In genomic region chr2:185875532-185875931, GRCh38 we compare ENCODE assay signal across 17 cellular contexts.
DNase-seq lines count a peak whose midpoint lies in the region; ATAC-seq, FAIRE-seq and TF ChIP-seq lines count a peak whose summit lies in the region.
"Had no signal": no experiment of that assay in that cellular context is flagged by ENCODE, and none has a peak within 500 bp of the region (broad histone marks: within the 10 kb centered on the region; RNA-seq: fewer than 3 reads in every experiment).

No MANE protein-coding gene starts in this region.

- no peak overlapping the region for H2BK120ac ChIP-seq in neuronal stem cell (ENCODE audit: low read depth, low read length)

- CTCF ChIA-PET in HepG2 (lab: Yijun Ruan, JAX; ENCODE audit: low intra/inter-chr PET ratio, low total read pairs): no interaction called here
- CTCF ChIA-PET in GM12878 (lab: Yijun Ruan, JAX): no interaction called here

- no peak overlapping the region for H3K23ac ChIP-seq in neuronal stem cell (ENCODE audit: low read depth, low read length, poor library complexity)

- H3K9me3 Mint-ChIP-seq in endothelial cell (ENCODE audit: unreplicated experiment): no peaks in the 10 kb centered on the region

- H2BK5ac ChIP-seq in neuronal stem cell (ENCODE audit: low read length): no peak overlapping the region

- no peak overlapping the region for H3K4me3 Mint-ChIP-seq in endothelial cell (ENCODE audit: unreplicated experiment)
- H3K4me3 Mint-ChIP-seq: CD4-positive, alpha-beta memory T cell; HFFc6 had no signal

- H3K36me3 Mint-ChIP-seq in endothelial cell (ENCODE audit: low read depth, unreplicated experiment): no peaks in the 10 kb centered on the region
- H3K36me3 Mint-ChIP-seq: CD4-positive, alpha-beta memory T cell had no signal

- BruUV-seq in HepG2 (replicated peaks; lab: Mats Ljungman, UMichigan) (no TSS peak), GM12878 (replicated peaks; lab: Mats Ljungman, UMichigan) (no TSS peak)

- intact Hi-C loops in HepG2 (cut with micrococcal nuclease; ENCODE audit: unreplicated experiment): no loop called here
- intact Hi-C loops in right lobe of liver (cut with DNase I): no loop called here
- intact Hi-C loops in GM12878 (cut with micrococcal nuclease; ENCODE audit: unreplicated experiment): no loop called here

- TF ChIP-seq EP300 in HepG2 (IDR thresholded peaks at IDR 0.05; ENCODE audit: low read depth in 2 of 2, low read length in 2 of 2) (no peak), HepG2 (CRISPR knock-in tag; IDR thresholded peaks at IDR 0.05; ENCODE audit: borderline replicate concordance) (no peak), GM12878 (IDR thresholded peaks at IDR 0.05; ENCODE audit: borderline replicate concordance in 1 of 2, control insufficient read depth in 1 of 2, low read depth in 2 of 2, low read length in 2 of 2) (no peak)

- H3K4me1 ChIP-seq in HepG2 (ENCODE audit: insufficient read depth, low read length) (no peaks in the 10 kb centered on the region), right lobe of liver (no peaks in the 10 kb centered on the region), GM12878 (ENCODE audit: control insufficient read depth, insufficient read depth, low read length) (no peaks in the 10 kb centered on the region), neuronal stem cell (ENCODE audit: control insufficient read depth in 2 of 2, insufficient read depth in 1 of 2, low read depth in 1 of 2, low read length in 2 of 2) (peaks cover 0 to 2% of the 10 kb centered on the region in 2 donors)

- in situ Hi-C loops in HepG2 (cut with HindIII; ENCODE audit: extremely low pct_ligation_motif_present, low pct_unique_long_range_greater_than_20kb) (no loop called here), GM12878 (cut with MboI) (no loop called here)

- H3K27ac ChIP-seq in HepG2 (ENCODE audit: extremely low read length, insufficient read depth, low read length) (no peak overlapping the region), right lobe of liver (no peak overlapping the region), GM12878 (ENCODE audit: control insufficient read depth, insufficient read depth) (no peak overlapping the region), neuronal stem cell (replicated peaks; ENCODE audit: low read length) (no peak overlapping the region)
- H3K27ac ChIP-seq: C4-2B, HL-60 had no signal

- no peak for DNase-seq in HepG2 (ENCODE audit: low spot score)
- DNase-seq in right lobe of liver: no peak
- DNase-seq in GM12878 (ENCODE audit: low read depth, low spot score): no peak
- DNase-seq in neuronal stem cell (ENCODE audit: low spot score): no peak
- no peak for DNase-seq in erythroblast (lab: John Stamatoyannopoulos, UW)
- DNase-seq in endothelial cell (ENCODE audit: low spot score): no peak
- DNase-seq in activated CD8-positive, alpha-beta memory T cell treated with anti-CD3 and anti-CD28 coated beads, Interleukin-2, amount 50 U/mL, for 48 hours: no peak
- DNase-seq: ACHN; CD4-positive, alpha-beta memory T cell; DMS153; DMS79 treated with DMSO at 0.1 percent for 48 hours; GDM1; HCEC 1CT; HFFc6 had no signal

- TF ChIP-seq POLR2A in HepG2 (IDR thresholded peaks at IDR 0.05; ENCODE audit: insufficient read depth in 1 of 2, low read depth in 2 of 2, low read length in 2 of 2) (no peak), right lobe of liver (IDR thresholded peaks at IDR 0.05) (no peak), GM12878 (IDR thresholded peaks at IDR 0.05; ENCODE audit: low read depth, low read length) (no peak), erythroblast (IDR thresholded peaks at IDR 0.05; ENCODE audit: low read length) (no peak)

- no peaks in the 10 kb centered on the region for H3K9me3 ChIP-seq in HepG2 (ENCODE audit: low read length)
- no peaks in the 10 kb centered on the region for H3K9me3 ChIP-seq in right lobe of liver
- H3K9me3 ChIP-seq in GM12878 (replicated peaks; ENCODE audit: control insufficient read depth, insufficient read depth, low read length): no peaks in the 10 kb centered on the region
- no peaks in the 10 kb centered on the region for H3K9me3 ChIP-seq in neuronal stem cell (replicated peaks in 1 of 2; ENCODE audit: control insufficient read depth in 2 of 2, insufficient read depth in 1 of 2, low read depth in 1 of 2, low read length in 2 of 2)

- 86% methylated on average over 2 of the region's 3 CpGs for WGBS in HepG2 (ENCODE audit: low lambda C conversion rate)
- 83% methylated on average over 2 of the region's 3 CpGs for WGBS in right lobe of liver (ENCODE audit: insufficient coverage, low coverage, low lambda C conversion rate, missing lambda C conversion rate)
- WGBS in GM12878 (ENCODE audit: insufficient coverage, insufficient replicate concordance, low lambda C conversion rate, missing lambda C conversion rate): 15% methylated on average over 3 of the region's 3 CpGs
- no CpG with 5 or more reads among the region's 3 CpGs for WGBS in neuronal stem cell (ENCODE audit: extremely low coverage in 2 of 2, insufficient read length in 2 of 2, insufficient replicate concordance in 1 of 2), 2 donors

- peaks cover 3% of the 10 kb centered on the region for H3K4me1 Mint-ChIP-seq in endothelial cell (ENCODE audit: unreplicated experiment)
- H3K4me1 Mint-ChIP-seq: CD4-positive, alpha-beta memory T cell had no signal

- no peak overlapping the region for H4K91ac ChIP-seq in neuronal stem cell (ENCODE audit: low read depth, low read length, poor library complexity)

- no peak overlapping the region for H4K8ac ChIP-seq in neuronal stem cell (ENCODE audit: low read depth, low read length)

- H3K79me2 ChIP-seq in HepG2 (ENCODE audit: insufficient read depth, low read length) (no peaks in the 10 kb centered on the region), GM12878 (ENCODE audit: control insufficient read depth, insufficient read depth, low read length) (no peaks in the 10 kb centered on the region)

- H3K4ac ChIP-seq in neuronal stem cell (ENCODE audit: low read length): no peak overlapping the region

- H2AFZ ChIP-seq in HepG2 (ENCODE audit: low read length): no peak overlapping the region
- no peak overlapping the region for H2AFZ ChIP-seq in GM12878 (ENCODE audit: control insufficient read depth, low read depth, low read length)
- H2AFZ ChIP-seq in neuronal stem cell (ENCODE audit: low read length): peak overlapping the region; percentile 8

- no peaks in the 10 kb centered on the region for H3K27me3 ChIP-seq in HepG2 (ENCODE audit: control insufficient read depth in 1 of 2, insufficient read depth in 2 of 2, low read length in 2 of 2)
- H3K27me3 ChIP-seq in right lobe of liver: no peaks in the 10 kb centered on the region
- H3K27me3 ChIP-seq in GM12878 (replicated peaks in 1 of 2; ENCODE audit: control insufficient read depth in 2 of 2, insufficient read depth in 2 of 2, low read length in 1 of 2): no peaks in the 10 kb centered on the region
- H3K27me3 ChIP-seq in neuronal stem cell (ENCODE audit: control insufficient read depth in 3 of 3, insufficient read depth in 3 of 3, low read depth in 1 of 3, low read length in 3 of 3): no peaks in the 10 kb centered on the region

- no peak overlapping the region for H3K14ac ChIP-seq in neuronal stem cell (ENCODE audit: low read length)

- H3K36me3 ChIP-seq in HepG2 (replicated peaks in 1 of 2; ENCODE audit: control insufficient read depth in 1 of 2, insufficient read depth in 2 of 2, low read length in 2 of 2): no peaks in the 10 kb centered on the region
- no peaks in the 10 kb centered on the region for H3K36me3 ChIP-seq in right lobe of liver
- no peaks in the 10 kb centered on the region for H3K36me3 ChIP-seq in GM12878 (ENCODE audit: control insufficient read depth in 2 of 2, insufficient read depth in 2 of 2, low read length in 1 of 2)
- H3K36me3 ChIP-seq in neuronal stem cell (replicated peaks in 1 of 2; ENCODE audit: control insufficient read depth in 2 of 2, insufficient read depth in 2 of 2, low read length in 2 of 2): no peaks in the 10 kb centered on the region

- SMC1A ChIA-PET in GM12878 (lab: Charles Lee; ENCODE audit: uncharacterized antibody, unreplicated experiment): no interaction called here

- H4K20me1 ChIP-seq in HepG2 (ENCODE audit: insufficient read depth, low read length): no peaks in the 10 kb centered on the region
- no peaks in the 10 kb centered on the region for H4K20me1 ChIP-seq in GM12878 (ENCODE audit: control insufficient read depth, insufficient read depth)

- peak overlapping the region; percentile 48 for H3K18ac ChIP-seq in neuronal stem cell (ENCODE audit: low read length)

- no peak overlapping the region for H3K27ac Mint-ChIP-seq in endothelial cell (ENCODE audit: unreplicated experiment)
- H3K27ac Mint-ChIP-seq: HFFc6 had no signal

- no peak for TF ChIP-seq CTCF in HepG2 (CRISPR knock-in tag; IDR thresholded peaks at IDR 0.05)
- no peak for TF ChIP-seq CTCF in right lobe of liver (IDR thresholded peaks at IDR 0.05)
- TF ChIP-seq CTCF in GM12878 (IDR thresholded peaks at IDR 0.05 in 2 of 3, conservative IDR thresholded peaks at IDR 0.05 in 1 of 3; ENCODE audit: control insufficient read depth in 2 of 3, extremely low read depth in 1 of 3, insufficient read depth in 1 of 3, low read depth in 3 of 3, low read length in 3 of 3): no peak
- TF ChIP-seq CTCF in endothelial cell (IDR thresholded peaks at IDR 0.05; ENCODE audit: unreplicated experiment): no peak

- no peaks in the 10 kb centered on the region for H3K79me1 ChIP-seq in neuronal stem cell (ENCODE audit: low read depth, low read length)

- no peak overlapping the region for H3K4me3 ChIP-seq in HepG2 (replicated peaks in 1 of 3; ENCODE audit: insufficient read depth in 1 of 3, low read depth in 2 of 3, low read length in 3 of 3)
- no peak overlapping the region for H3K4me3 ChIP-seq in right lobe of liver
- H3K4me3 ChIP-seq in GM12878: no peak overlapping the region
- H3K4me3 ChIP-seq in neuronal stem cell (ENCODE audit: low read length in 2 of 2): no peak overlapping the region

- H3K9ac ChIP-seq in HepG2 (ENCODE audit: insufficient read depth, low read depth, low read length) (no peak overlapping the region), GM12878 (ENCODE audit: control insufficient read depth, insufficient read depth, low read length) (no peak overlapping the region), neuronal stem cell (ENCODE audit: low read depth, low read length, poor library complexity) (no peak overlapping the region)

- H2BK15ac ChIP-seq in neuronal stem cell (ENCODE audit: low read length): peak overlapping the region; percentile 21

- ATAC-seq in HepG2: peak; percentile 42; the same call in 2 of the 3 replicates
- ATAC-seq in right lobe of liver: no peak
- ATAC-seq in GM12878: peak; percentile 16; the same call in 2 of the 3 replicates

- peaks cover 2% of the 10 kb centered on the region for H3K27me3 Mint-ChIP-seq in endothelial cell (ENCODE audit: unreplicated experiment)
- H3K27me3 Mint-ChIP-seq: CD4-positive, alpha-beta memory T cell had no signal

- no peak overlapping the region for H2AK5ac ChIP-seq in neuronal stem cell (ENCODE audit: low read depth, low read length)

- RAD21 ChIA-PET in GM12878 (lab: Charles Lee; ENCODE audit: unreplicated experiment): no interaction called here

- POLR2A ChIA-PET in HepG2 (lab: Yijun Ruan, JAX): no interaction called here
- POLR2A ChIA-PET in GM12878 (lab: Charles Lee): no interaction called here

- FAIRE-seq in HepG2 (lab: Jason Lieb, UNC) (no peak), GM12878 (lab: Jason Lieb, UNC) (no peak)
- FAIRE-seq: H1 had no signal

- no peak overlapping the region for H3K4me2 ChIP-seq in HepG2 (ENCODE audit: low read depth, low read length)
- H3K4me2 ChIP-seq in GM12878 (ENCODE audit: control insufficient read depth, insufficient read depth): no peak overlapping the region
- H3K4me2 ChIP-seq in neuronal stem cell (ENCODE audit: insufficient read depth, low read length, poor library complexity, severe bottlenecking): no peak overlapping the region

- H2BK12ac ChIP-seq in neuronal stem cell (ENCODE audit: low read length): peak overlapping the region; percentile 11

- TF ChIP-seq RAD21 in HepG2 (CRISPR knock-in tag; IDR thresholded peaks at IDR 0.05) (no peak), GM12878 (IDR thresholded peaks at IDR 0.05; ENCODE audit: insufficient read depth, low read depth, low read length) (no peak)

Comparison
In these comparisons a context has a peak if more than half of its experiments do, and no peak if none do; other contexts are left out.
1. ATAC-seq: peak in HepG2 (single experiment) and GM12878 (single experiment); none in right lobe of liver (0 of 4).